Comparison of ENCODE assay signal across 8 cellular contexts in the genomic region with DNA sequence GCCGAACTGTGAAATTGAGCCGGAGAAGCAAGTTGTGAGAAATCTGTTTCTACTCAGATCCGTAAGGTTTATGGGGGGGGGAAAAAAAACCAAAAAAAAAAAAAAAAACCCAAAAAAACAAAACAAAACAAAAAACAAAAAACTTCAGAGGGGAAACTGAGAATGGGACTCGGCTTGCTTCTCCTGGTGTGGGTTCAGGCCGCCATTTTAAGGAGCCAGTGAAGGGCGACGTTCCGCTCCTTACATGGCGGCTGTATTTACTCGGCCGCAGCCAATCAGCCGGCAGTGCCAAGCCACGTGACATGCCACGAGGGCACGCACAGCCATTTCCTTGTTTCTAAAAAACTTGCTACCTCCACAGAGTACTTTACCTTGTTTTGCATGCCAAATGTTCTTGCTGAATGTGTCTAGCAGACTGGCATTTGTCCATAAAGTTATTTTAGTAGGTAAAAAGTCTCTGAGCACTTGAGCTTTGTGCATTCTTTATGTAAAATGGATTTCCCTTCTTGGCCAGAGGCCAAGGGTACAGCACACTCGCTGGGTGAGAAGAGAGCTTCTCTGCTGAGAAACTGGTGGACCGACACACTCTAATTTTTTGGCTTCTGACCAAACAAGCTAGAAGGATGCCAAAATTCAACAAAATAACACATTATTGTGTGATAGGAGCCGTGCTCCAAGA.
DNase-seq lines count a peak whose midpoint lies in the region; ATAC-seq and TF ChIP-seq lines count a peak whose summit lies in the region.

No MANE protein-coding gene starts in this region.

- H3K9me3 Mint-ChIP-seq in glutamatergic neuron (ENCODE audit: unreplicated experiment) = peaks cover 2% of the 10 kb centered on the region

- H3K27ac ChIP-seq in epithelial cell of prostate (peak overlapping the region; percentile 59), mucosa of rectum (ENCODE audit: low read depth in 2 of 2, low read length in 2 of 2) (peak overlapping the region; percentile 84)

- H3K9me3 ChIP-seq in mucosa of rectum (ENCODE audit: control insufficient read depth in 2 of 2, low read length in 2 of 2) = no peaks in the 10 kb centered on the region

- peak overlapping the region; percentile 28 to 52 for H3K9ac ChIP-seq in mucosa of rectum (ENCODE audit: low read depth in 1 of 2, low read length in 2 of 2)

- no peaks in the 10 kb centered on the region for H3K27me3 ChIP-seq in mucosa of rectum (ENCODE audit: control insufficient read depth in 2 of 2, insufficient read depth in 2 of 2, low read length in 2 of 2)

- no peaks in the 10 kb centered on the region for H3K27me3 Mint-ChIP-seq in glutamatergic neuron (ENCODE audit: unreplicated experiment)

- no peak overlapping the region for H3K4me3 Mint-ChIP-seq in glutamatergic neuron (ENCODE audit: unreplicated experiment)

- H3K36me3 ChIP-seq in mucosa of rectum (ENCODE audit: control insufficient read depth in 2 of 2, insufficient read depth in 2 of 2, low read length in 2 of 2) = no peaks in the 10 kb centered on the region

- peaks cover 6 to 11% of the 10 kb centered on the region in 2 donors for H3K4me1 ChIP-seq in mucosa of rectum (ENCODE audit: control insufficient read depth in 2 of 2, insufficient read depth in 2 of 2, low read length in 2 of 2)

- DNase-seq in DMS53 (lab: John Stamatoyannopoulos, UW) (peak; percentile 99), NCI-H774 (lab: John Stamatoyannopoulos, UW) (peak; percentile 88), epithelial cell of prostate (ENCODE audit: low read depth, low spot score) (peak; percentile 48), NCI-H146 (lab: John Stamatoyannopoulos, UW) (no peak), glutamatergic neuron (no peak), NCI-H1436 (lab: John Stamatoyannopoulos, UW) (no peak)

- H3K27ac Mint-ChIP-seq in glutamatergic neuron (ENCODE audit: unreplicated experiment) = no peak overlapping the region

- peak overlapping the region; percentile 70 to 73 for H3K4me3 ChIP-seq in mucosa of rectum (ENCODE audit: low read length in 2 of 2)

- H3K4me1 Mint-ChIP-seq in glutamatergic neuron (ENCODE audit: low read depth, unreplicated experiment) = peaks cover 45% of the 10 kb centered on the region

- peaks cover 4% of the 10 kb centered on the region for H3K36me3 Mint-ChIP-seq in glutamatergic neuron (ENCODE audit: unreplicated experiment)

- ATAC-seq in GM18868 (IDR thresholded peaks at IDR 0.05; ENCODE audit: unreplicated experiment) = no peak

- no peak for TF ChIP-seq CTCF in glutamatergic neuron (IDR thresholded peaks at IDR 0.05; ENCODE audit: partially characterized antibody, unreplicated experiment)

Comparison
In these comparisons a context has a peak if more than half of its experiments do, and no peak if none do; other contexts are left out.
1. DNase-seq: peak in DMS53 (single experiment), NCI-H774 (single experiment) and epithelial cell of prostate (single experiment); none in NCI-H146 (single experiment), glutamatergic neuron (single experiment) and NCI-H1436 (single experiment).